In genomic region chr19:37691881-37692504, GRCh38 we compare ENCODE assay signal across 1 cellular context.
TF ChIP-seq lines count a peak whose summit lies in the region.

No MANE protein-coding gene starts in this region.

TF ChIP-seq in HepG2, 621 proteins besides CTCF, POLR2A, EP300 and RAD21 (continued from another document and continues in another):
- TF ChIP-seq ZFP91 (CRISPR knock-in tag; IDR thresholded peaks at IDR 0.05; ENCODE audit: borderline replicate concordance) (peak; percentile 90; the same call in 1 of the 2 replicates), RBM39 (IDR thresholded peaks at IDR 0.05; ENCODE audit: low read depth, low read length, poor library complexity, severe bottlenecking) (peak; percentile 50), CENPBD1 (CRISPR knock-in tag; IDR thresholded peaks at IDR 0.05; ENCODE audit: borderline replicate concordance, low read depth) (peak; percentile 59; the same call in 1 of the 2 replicates), ZNF503 (CRISPR knock-in tag; IDR thresholded peaks at IDR 0.05) (no peak), ZNF564 (CRISPR knock-in tag; IDR thresholded peaks at IDR 0.05) (no peak), CEBPG (CRISPR knock-in tag; IDR thresholded peaks at IDR 0.05) (peak; percentile 5; the same call in 1 of the 2 replicates), ZNF615 (CRISPR knock-in tag; IDR thresholded peaks at IDR 0.05; ENCODE audit: borderline replicate concordance) (no peak), DBP (CRISPR knock-in tag; IDR thresholded peaks at IDR 0.05; ENCODE audit: not compliant biosample characterization) (no peak), ETV5 (CRISPR knock-in tag; IDR thresholded peaks at IDR 0.05; ENCODE audit: borderline replicate concordance) (peak; percentile 61; the same call in 1 of the 2 replicates), ZNF18 (CRISPR knock-in tag; IDR thresholded peaks at IDR 0.05; ENCODE audit: insufficient replicate concordance) (peak; percentile 42), UBTF (CRISPR knock-in tag; IDR thresholded peaks at IDR 0.05) (peak; percentile 84), PHF8 (CRISPR knock-in tag; IDR thresholded peaks at IDR 0.05) (peak; percentile 76), ADNP (CRISPR knock-in tag; IDR thresholded peaks at IDR 0.05) (no peak), HDAC6 (IDR thresholded peaks at IDR 0.05; ENCODE audit: low read depth, low read length) (no peak), PBX3 (CRISPR knock-in tag; IDR thresholded peaks at IDR 0.05; ENCODE audit: borderline replicate concordance) (no peak), GATAD2A (CRISPR knock-in tag; IDR thresholded peaks at IDR 0.05) (peak; percentile 77), ZFYVE20 (CRISPR knock-in tag; IDR thresholded peaks at IDR 0.05; ENCODE audit: borderline replicate concordance, low read depth) (no peak), SIX4 (CRISPR knock-in tag; IDR thresholded peaks at IDR 0.05) (0 out of 2 replicates have a peak, but pooled peaks have one; percentile 14), HNF4G (IDR thresholded peaks at IDR 0.05; ENCODE audit: borderline replicate concordance, low read depth, low read length) (no peak), HNF4G (CRISPR knock-in tag; IDR thresholded peaks at IDR 0.05; ENCODE audit: borderline replicate concordance, low read depth) (peak; percentile 80; the same call in 1 of the 2 replicates), FOXK1 (CRISPR knock-in tag; IDR thresholded peaks at IDR 0.05; ENCODE audit: borderline replicate concordance, low read depth) (peak; percentile 81; the same call in 1 of the 2 replicates), POLR2AphosphoS2 (IDR thresholded peaks at IDR 0.05; ENCODE audit: low read depth, low read length) (no peak), SRF (IDR thresholded peaks at IDR 0.05; ENCODE audit: low read depth, low read length) (no peak), EED (CRISPR knock-in tag; IDR thresholded peaks at IDR 0.05) (0 out of 2 replicates have a peak, but pooled peaks have one; percentile 54), MED13 (CRISPR knock-in tag; IDR thresholded peaks at IDR 0.05) (no peak), ZNF644 (CRISPR knock-in tag; IDR thresholded peaks at IDR 0.05; ENCODE audit: low read depth) (no peak; the same call in 1 of the 2 replicates), PHF5A (CRISPR knock-in tag; IDR thresholded peaks at IDR 0.05; ENCODE audit: low read depth, unreplicated experiment) (peak; percentile 37), ZNF513 (CRISPR knock-in tag; conservative IDR thresholded peaks at IDR 0.05) (no peak), SPEN (CRISPR knock-in tag; IDR thresholded peaks at IDR 0.05; ENCODE audit: low read depth) (peak; percentile 76), ZNF33B (CRISPR knock-in tag; IDR thresholded peaks at IDR 0.05) (no peak), HMGXB3 (CRISPR knock-in tag; IDR thresholded peaks at IDR 0.05; ENCODE audit: borderline replicate concordance) (no peak), PLSCR1 (CRISPR knock-in tag; IDR thresholded peaks at IDR 0.05; ENCODE audit: borderline replicate concordance) (no peak), BRD4 (CRISPR knock-in tag; IDR thresholded peaks at IDR 0.05) (no peak), ZFX (CRISPR knock-in tag; IDR thresholded peaks at IDR 0.05; ENCODE audit: low read depth) (peak; percentile 72), MAFF (IDR thresholded peaks at IDR 0.05; ENCODE audit: low read depth, low read length) (no peak), SRY (CRISPR knock-in tag; IDR thresholded peaks at IDR 0.05) (peak; percentile 71), POLR2G (IDR thresholded peaks at IDR 0.05; ENCODE audit: low read depth, low read length) (peak; percentile 95), RFXAP (CRISPR knock-in tag; IDR thresholded peaks at IDR 0.05; ENCODE audit: borderline replicate concordance) (peak; percentile 53; the same call in 1 of the 2 replicates), ZNF800 (CRISPR knock-in tag; IDR thresholded peaks at IDR 0.05) (peak; percentile 93; the same call in 1 of the 2 replicates), ZNF709 (CRISPR knock-in tag; IDR thresholded peaks at IDR 0.05) (peak; percentile 70; the same call in 1 of the 2 replicates)
